ENCODE assay signal across 17 cellular contexts in genomic region chr14:101736071-101736470, GRCh38. TPM values are rescaled to one million over a fixed set of nuclear protein-coding genes. Genes with fewer than 3 reads are reported as not detected.
DNase-seq lines count a peak whose midpoint lies in the region; ATAC-seq and TF ChIP-seq lines count a peak whose summit lies in the region.
"Had no signal": no experiment of that assay in that cellular context is flagged by ENCODE, and none has a peak within 500 bp of the region (broad histone marks: within the 10 kb centered on the region; RNA-seq: fewer than 3 reads in every experiment).

No MANE protein-coding gene starts in this region.

- TF ChIP-seq CTCF in suprapubic skin (IDR thresholded peaks at IDR 0.05), result no peak

- ATAC-seq in T-helper 17 cell, result no peak
- ATAC-seq: CD8-positive, alpha-beta T cell had no signal

- H3K27me3 ChIP-seq in suprapubic skin, result no peaks in the 10 kb centered on the region
- H3K27me3 ChIP-seq: BLaER1 treated with 17β-estradiol and CSF1 and Interleukin-3, amounts not matched to agents 10 nM and 100 nM had no signal

- no peak overlapping the region for H3K27ac ChIP-seq in suprapubic skin
- H3K27ac ChIP-seq: BLaER1 treated with 17β-estradiol and CSF1 and Interleukin-3, amounts not matched to agents 10 nM and 100 nM had no signal

- no peaks in the 10 kb centered on the region for H3K36me3 ChIP-seq in suprapubic skin
- H3K36me3 ChIP-seq: HAP-1 had no signal

- no peaks in the 10 kb centered on the region for H3K27me3 Mint-ChIP-seq in T-helper 17 cell

- peaks cover 16% of the 10 kb centered on the region for H3K4me1 Mint-ChIP-seq in T-helper 17 cell

- peaks cover 40% of the 10 kb centered on the region for H3K4me1 ChIP-seq in suprapubic skin
- H3K4me1 ChIP-seq: HAP-1 had no signal

- no peak for TF ChIP-seq EP300 in suprapubic skin (IDR thresholded peaks at IDR 0.05)

- WGBS in suprapubic skin, result 88% methylated on average over 4 of the region's 4 CpGs

- H3K36me3 Mint-ChIP-seq in T-helper 17 cell (ENCODE audit: low read depth), result no peaks in the 10 kb centered on the region

- peak overlapping the region; percentile 57 for H3K27ac Mint-ChIP-seq in T-helper 17 cell
- H3K27ac Mint-ChIP-seq: B cell; CD8-positive, alpha-beta T cell had no signal

- DNase-seq in T-helper 17 cell (no peak), ecto neural progenitor cell (ENCODE audit: low spot score) (peak; percentile 32), mesenteric fat pad (ENCODE audit: low spot score) (peak; percentile 55), suprapubic skin (ENCODE audit: low spot score in 2 of 2) (peak; percentile 32 to 50), NCI-H345 treated with DMSO at 0.1 percent for 48 hours (lab: John Stamatoyannopoulos, UW; ENCODE audit: unreplicated experiment) (no peak), germinal center (ENCODE audit: low spot score) (no peak)
- DNase-seq in effector CD4-positive, alpha-beta T cell, result no peak
- no peak for DNase-seq in activated CD8-positive, alpha-beta memory T cell treated with anti-CD3 and anti-CD28 coated beads, Interleukin-2, amount 50 U/mL, for 48 hours
- DNase-seq: Calu3; CD8-positive, alpha-beta T cell; DMS79 treated with DMSO at 0.1 percent for 48 hours; GF-D8; GOT3; IMR-90 had no signal

- H3K4me3 Mint-ChIP-seq in T-helper 17 cell, result no peak overlapping the region
- H3K4me3 Mint-ChIP-seq: B cell; CD8-positive, alpha-beta T cell had no signal

- TF ChIP-seq POLR2A in suprapubic skin (IDR thresholded peaks at IDR 0.05), result no peak

- H3K9me3 ChIP-seq in T-helper 17 cell (ENCODE audit: control insufficient read depth, low read length, poor library complexity, severe bottlenecking), result no peaks in the 10 kb centered on the region
- H3K9me3 ChIP-seq in suprapubic skin, result no peaks in the 10 kb centered on the region

- no peak overlapping the region for H3K4me3 ChIP-seq in suprapubic skin
- H3K4me3 ChIP-seq: BLaER1 treated with 17β-estradiol and CSF1 and Interleukin-3, amounts not matched to agents 10 nM and 100 nM; HAP-1 had no signal

RNA-seq across cellular contexts. Expression of gene PPP2R5C, which starts 25.4 kb away (rescaled TPM):
- total RNA-seq in T-helper 17 cell (100 to 1,000 TPM; 516 to 530 TPM), mesenteric fat pad (124 TPM), suprapubic skin (100 to 1,000 TPM; 104 to 149 (median 119) TPM)

Comparison
In these comparisons a context has a peak if more than half of its experiments do, and no peak if none do; other contexts are left out.
1. DNase-seq: peak in ecto neural progenitor cell (single experiment), mesenteric fat pad (single experiment) and suprapubic skin (2 of 2); none in T-helper 17 cell (0 of 3), NCI-H345 treated with DMSO at 0.1 percent for 48 hours (single experiment), effector CD4-positive, alpha-beta T cell (single experiment), germinal center (single experiment) and activated CD8-positive, alpha-beta memory T cell treated with anti-CD3 and anti-CD28 coated beads, Interleukin-2, amount 50 U/mL, for 48 hours (single experiment).